Comparison of ENCODE assay signal across 9 cellular contexts in genomic region chr3:15269091-15269989, GRCh38.
DNase-seq lines count a peak whose midpoint lies in the region; ATAC-seq and TF ChIP-seq lines count a peak whose summit lies in the region.
"Had no signal": no experiment of that assay in that cellular context is flagged by ENCODE, and none has a peak within 500 bp of the region (broad histone marks: within the 10 kb centered on the region; RNA-seq: fewer than 3 reads in every experiment).

No MANE protein-coding gene starts in this region.

- peak overlapping the region; percentile 72 for H3K27ac Mint-ChIP-seq in activated T-helper 2 cell treated with anti-CD3 and anti-CD28 coated beads, Interferon-gamma antibody, Interleukin-2, Interleukin-4, amounts not matched to agents 10 μg/mL and 5 μg/mL and 100 μg/mL, durations not matched to agents 14 hours and 24 hours and 36 hours

- H3K4me1 ChIP-seq in Peyer's patch, result peaks cover 0 to 38% (median 30%) of the 10 kb centered on the region in 4 donors
- peaks cover 19 to 60% (median 58%) of the 10 kb centered on the region in 5 donors for H3K4me1 ChIP-seq in subcutaneous abdominal adipose tissue (ENCODE audit: control insufficient read depth in 5 of 5, insufficient read depth in 5 of 5, low read length in 5 of 5)

- no peak for TF ChIP-seq POLR2A in Peyer's patch (IDR thresholded peaks at IDR 0.05)

- peak overlapping the region; percentile 20 to 57 (median 36) for H3K27ac ChIP-seq in Peyer's patch
- H3K27ac ChIP-seq in subcutaneous abdominal adipose tissue (ENCODE audit: low read depth, low read length), result peak overlapping the region; percentile 86
- H3K27ac ChIP-seq: cardiac muscle cell had no signal

- no peak overlapping the region for H3K4me3 Mint-ChIP-seq in activated T-helper 2 cell treated with anti-CD3 and anti-CD28 coated beads, Interferon-gamma antibody, Interleukin-2, Interleukin-4, amounts not matched to agents 10 μg/mL and 5 μg/mL and 100 μg/mL, durations not matched to agents 14 hours and 24 hours and 36 hours (ENCODE audit: low read depth)

- H3K36me3 ChIP-seq in Peyer's patch (no peaks in the 10 kb centered on the region), subcutaneous abdominal adipose tissue (ENCODE audit: control insufficient read depth in 5 of 5, insufficient read depth in 5 of 5, low read length in 5 of 5) (peaks cover 0 to 42% (median 22%) of the 10 kb centered on the region in 5 donors)
- H3K36me3 ChIP-seq: cardiac muscle cell had no signal

- intact Hi-C loops in activated T-helper 2 cell treated with anti-CD3 and anti-CD28 coated beads, Interferon-gamma antibody, Interleukin-2, Interleukin-4, amounts not matched to agents 10 μg/mL and 5 μg/mL and 100 μg/mL, durations not matched to agents 14 hours and 24 hours and 36 hours (cut with micrococcal nuclease), result loop anchor here (1.0 kb wide), 1 partner anchor 41 kb away; no protein-coding TSS in a partner anchor

- no peak overlapping the region for H3K4me3 ChIP-seq in Peyer's patch
- H3K4me3 ChIP-seq in fibroblast of pulmonary artery (replicated peaks; ENCODE audit: low read depth, low read length), result no peak overlapping the region
- peak overlapping the region in 4 of 5 donors; percentile 1 to 50 (median 31) for H3K4me3 ChIP-seq in subcutaneous abdominal adipose tissue (ENCODE audit: low read depth in 1 of 5, low read length in 5 of 5)
- H3K4me3 ChIP-seq: cardiac muscle cell had no signal

- H3K9me3 ChIP-seq in Peyer's patch, result no peaks in the 10 kb centered on the region
- no peaks in the 10 kb centered on the region for H3K9me3 ChIP-seq in subcutaneous abdominal adipose tissue (ENCODE audit: control insufficient read depth in 5 of 5, low read length in 5 of 5)

- H3K27me3 ChIP-seq in Peyer's patch (no peaks in the 10 kb centered on the region), subcutaneous abdominal adipose tissue (ENCODE audit: control insufficient read depth in 5 of 5, insufficient read depth in 4 of 5, low read length in 5 of 5) (no peaks in the 10 kb centered on the region)
- H3K27me3 ChIP-seq: cardiac muscle cell had no signal

- ATAC-seq in HG02798 (IDR thresholded peaks at IDR 0.05; ENCODE audit: poor library complexity, unreplicated experiment) (peak; percentile 71), GM19035 (IDR thresholded peaks at IDR 0.05; ENCODE audit: unreplicated experiment) (no peak)

- DNase-seq in GF-D8 (lab: John Stamatoyannopoulos, UW) (peak; percentile 51), Peyer's patch (peak in 2 of 3 donors; percentile 76 to 90), fibroblast of pulmonary artery (ENCODE audit: low read depth) (peak; percentile 96), occipital lobe (lab: John Stamatoyannopoulos, UW) (peak; percentile 91)
- peak; percentile 83 for DNase-seq in activated T-helper 2 cell treated with anti-CD3 and anti-CD28 coated beads, Interferon-gamma antibody, Interleukin-2, Interleukin-4, amounts not matched to agents 10 μg/mL and 5 μg/mL and 100 μg/mL, durations not matched to agents 14 hours and 24 hours and 36 hours (ENCODE audit: low spot score)

- no peak for TF ChIP-seq CTCF in Peyer's patch (IDR thresholded peaks at IDR 0.05)
- TF ChIP-seq CTCF in fibroblast of pulmonary artery (IDR thresholded peaks at IDR 0.05; ENCODE audit: low read length, missing control alignments), result no peak

- H3K27me3 Mint-ChIP-seq in activated T-helper 2 cell treated with anti-CD3 and anti-CD28 coated beads, Interferon-gamma antibody, Interleukin-2, Interleukin-4, amounts not matched to agents 10 μg/mL and 5 μg/mL and 100 μg/mL, durations not matched to agents 14 hours and 24 hours and 36 hours (ENCODE audit: low read depth), result no peaks in the 10 kb centered on the region

- H3K9ac ChIP-seq in subcutaneous abdominal adipose tissue (ENCODE audit: low read length in 5 of 5), result peak overlapping the region; percentile 25 to 75 (median 53)

- H3K9me3 Mint-ChIP-seq in activated T-helper 2 cell treated with anti-CD3 and anti-CD28 coated beads, Interferon-gamma antibody, Interleukin-2, Interleukin-4, amounts not matched to agents 10 μg/mL and 5 μg/mL and 100 μg/mL, durations not matched to agents 14 hours and 24 hours and 36 hours, result no peaks in the 10 kb centered on the region

- peaks cover 17% of the 10 kb centered on the region for H3K36me3 Mint-ChIP-seq in activated T-helper 2 cell treated with anti-CD3 and anti-CD28 coated beads, Interferon-gamma antibody, Interleukin-2, Interleukin-4, amounts not matched to agents 10 μg/mL and 5 μg/mL and 100 μg/mL, durations not matched to agents 14 hours and 24 hours and 36 hours (ENCODE audit: low read depth)

- peaks cover 48% of the 10 kb centered on the region for H3K4me1 Mint-ChIP-seq in activated T-helper 2 cell treated with anti-CD3 and anti-CD28 coated beads, Interferon-gamma antibody, Interleukin-2, Interleukin-4, amounts not matched to agents 10 μg/mL and 5 μg/mL and 100 μg/mL, durations not matched to agents 14 hours and 24 hours and 36 hours (ENCODE audit: low read depth)

Comparison
In these comparisons a context has a peak if more than half of its experiments do, and no peak if none do; other contexts are left out.
1. H3K4me3 ChIP-seq: peak in subcutaneous abdominal adipose tissue (4 of 5); none in Peyer's patch (0 of 4) and fibroblast of pulmonary artery (single experiment).
2. Peak in every context shown above with its lines, with median percentiles within 50 percentile points of each other: DNase-seq.